Comparison of ENCODE assay signal across 12 cellular contexts in the genomic region with DNA sequence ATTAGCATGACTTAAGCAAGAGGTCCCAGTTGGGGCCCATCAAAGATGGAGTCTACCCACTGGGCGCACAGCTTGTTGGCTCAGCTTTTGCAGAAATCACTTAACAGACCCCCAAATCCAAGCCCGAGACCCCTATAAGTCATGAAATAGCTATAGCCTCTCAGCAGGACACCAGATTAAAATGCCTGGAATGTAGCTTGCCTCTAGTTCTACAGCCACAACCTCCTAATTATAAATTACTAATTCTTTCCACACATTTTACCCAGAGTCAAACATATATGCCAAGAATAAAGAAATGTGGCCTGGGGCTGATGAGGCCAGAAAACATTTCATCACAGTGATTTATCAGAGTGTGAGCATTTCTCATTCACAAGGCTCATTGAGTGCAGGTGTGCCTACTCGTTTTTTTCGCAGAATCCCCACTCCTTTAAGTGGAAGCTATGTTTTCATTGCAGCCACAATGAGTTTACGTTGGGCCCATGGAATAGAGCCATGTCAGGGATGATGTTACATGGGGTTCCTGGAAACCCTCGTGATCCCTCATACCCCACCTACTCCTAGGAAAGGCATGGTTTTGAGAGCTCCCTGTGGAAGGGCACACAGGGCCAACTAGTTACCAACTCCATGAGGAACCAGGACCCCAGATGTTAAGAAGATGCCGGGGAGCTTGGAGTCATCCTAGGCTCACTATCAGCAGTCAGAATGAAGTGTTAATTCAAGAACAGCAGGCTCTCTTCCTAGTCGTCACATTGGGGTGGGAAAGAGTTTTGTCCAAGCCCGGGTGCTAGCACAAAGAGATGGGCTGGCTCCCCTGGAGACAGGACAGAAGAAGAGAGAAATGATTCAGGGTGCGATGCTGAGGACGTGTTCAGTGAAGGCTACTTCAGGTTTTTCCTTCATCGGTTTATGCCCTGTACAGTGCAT.
"Had no signal": no experiment of that assay in that cellular context is flagged by ENCODE, and none has a peak within 500 bp of the region (broad histone marks: within the 10 kb centered on the region; RNA-seq: fewer than 3 reads in every experiment).

No MANE protein-coding gene starts in this region.

- H3K36me3 Mint-ChIP-seq: activated naive CD8-positive, alpha-beta T cell treated with anti-CD3 and anti-CD28 coated beads for 36 hours; T-cell had no signal

- H3K27ac Mint-ChIP-seq: activated CD4-positive, alpha-beta T cell treated with anti-CD3 and anti-CD28 coated beads for 36 hours; activated CD8-positive, alpha-beta T cell treated with anti-CD3 and anti-CD28 coated beads, Interleukin-2, amount 10 ng/mL, durations not matched to agents 7 days and 5 days; activated naive CD8-positive, alpha-beta T cell treated with anti-CD3 and anti-CD28 coated beads for 36 hours; T-cell had no signal

- H3K27ac ChIP-seq: lower lobe of right lung, SK-N-MC, skin epidermis, tibial nerve, WERI-Rb-1 had no signal

- H3K27me3 ChIP-seq: tibial nerve had no signal

- DNase-seq: activated CD4-positive, alpha-beta T cell treated with anti-CD3 and anti-CD28 coated beads for 36 hours; activated CD8-positive, alpha-beta T cell treated with anti-CD3 and anti-CD28 coated beads, Interleukin-2, amount 10 ng/mL, durations not matched to agents 7 days and 5 days; activated naive CD8-positive, alpha-beta T cell treated with anti-CD3 and anti-CD28 coated beads for 36 hours; effector CD4-positive, alpha-beta T cell; hippocampal formation; lower lobe of right lung; midbrain had no signal

- H3K9me3 Mint-ChIP-seq: T-cell had no signal

- ATAC-seq: activated CD4-positive, alpha-beta T cell treated with anti-CD3 and anti-CD28 coated beads for 36 hours; activated CD8-positive, alpha-beta T cell treated with anti-CD3 and anti-CD28 coated beads, Interleukin-2, amount 10 ng/mL, durations not matched to agents 7 days and 5 days; lower lobe of right lung; T-cell had no signal
